In the genomic region with DNA sequence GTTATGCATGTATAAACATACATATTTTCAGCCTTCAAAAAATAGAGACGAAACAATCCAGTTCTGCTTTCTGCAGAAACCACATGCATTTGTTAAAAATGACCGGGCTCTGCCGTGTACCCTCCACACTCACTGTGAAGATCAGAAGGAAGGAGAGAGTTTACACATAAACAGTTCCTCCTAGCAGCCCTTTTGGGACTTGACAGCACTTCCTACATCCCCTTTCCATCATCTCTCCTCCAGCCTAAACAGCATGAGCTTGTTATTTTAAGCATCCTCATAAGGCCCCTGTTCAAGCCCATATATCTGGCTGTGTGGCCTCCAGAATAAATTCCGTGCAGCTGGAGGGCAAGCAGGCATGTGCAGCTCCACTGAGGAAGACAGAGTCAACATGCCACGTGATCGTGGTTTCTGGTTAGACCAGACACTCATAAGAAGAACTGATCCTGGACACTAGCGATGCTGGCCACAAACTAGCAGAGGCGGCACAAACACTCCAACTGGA, we compare ENCODE assay signal across 9 cellular contexts. TPM values are rescaled to one million over a fixed set of nuclear protein-coding genes. Genes with fewer than 3 reads are reported as not detected.
A peak's percentile ranks its signal among the peaks of the same experiment; 100 is the strongest.
DNase-seq lines count a peak whose midpoint lies in the region; ATAC-seq, FAIRE-seq and TF ChIP-seq lines count a peak whose summit lies in the region.
"Had no signal": no experiment of that assay in that cellular context is flagged by ENCODE, and none has a peak within 500 bp of the region (broad histone marks: within the 10 kb centered on the region; RNA-seq: fewer than 3 reads in every experiment).

No MANE protein-coding gene starts in this region.

- DNase-seq in KBM-7 (peak; percentile 3), memory B cell (ENCODE audit: low spot score in 2 of 2) (peak; percentile 26 to 58), kidney (no peak), NCI-H226 (no peak)
- DNase-seq in activated T-cell treated with anti-CD3 and anti-CD28 coated beads, Interleukin-2, amount 50 U/mL, for 4 hours: no peak
- no peak for DNase-seq in effector CD4-positive, alpha-beta T cell

- H3K27ac ChIP-seq in kidney (ENCODE audit: low read depth in 2 of 2, low read length in 2 of 2): no peak overlapping the region

- peak; percentile 74 for ATAC-seq in GM18517 (IDR thresholded peaks at IDR 0.05; ENCODE audit: unreplicated experiment)
- peak; percentile 85 for ATAC-seq in GM21717 (IDR thresholded peaks at IDR 0.05; ENCODE audit: unreplicated experiment)
- ATAC-seq in memory B cell (ENCODE audit: low read depth): peak; percentile 89
- ATAC-seq in activated T-cell treated with anti-CD3 and anti-CD28 coated beads, Interleukin-2, amount 50 U/mL, for 4 hours: no peak

- no peak overlapping the region for H3K9ac ChIP-seq in kidney (ENCODE audit: low read length in 2 of 2)

- H3K4me1 Mint-ChIP-seq in memory B cell: peaks cover 58% of the 10 kb centered on the region
- peaks cover 26% of the 10 kb centered on the region for H3K4me1 Mint-ChIP-seq in activated T-cell treated with anti-CD3 and anti-CD28 coated beads, Interleukin-2, amount 50 U/mL, for 4 hours (ENCODE audit: low read depth)

- intact Hi-C loops in kidney (cut with DNase I): no loop called here

- no peaks in the 10 kb centered on the region for H3K36me3 ChIP-seq in kidney (ENCODE audit: control insufficient read depth in 1 of 2, insufficient read depth in 2 of 2, low read length in 2 of 2)

- peaks cover 0 to 4% of the 10 kb centered on the region in 2 donors for H3K4me1 ChIP-seq in kidney (ENCODE audit: control insufficient read depth in 1 of 2, insufficient read depth in 1 of 2, low read depth in 1 of 2, low read length in 2 of 2)

- peak overlapping the region; percentile 80 for H3K27ac Mint-ChIP-seq in memory B cell
- H3K27ac Mint-ChIP-seq: activated naive CD4-positive, alpha-beta T cell treated with anti-CD3 and anti-CD28 coated beads, Interleukin-2, amount 50 U/mL, for 72 hours had no signal

- H3K9me3 Mint-ChIP-seq in memory B cell: no peaks in the 10 kb centered on the region
- no peaks in the 10 kb centered on the region for H3K9me3 Mint-ChIP-seq in activated T-cell treated with anti-CD3 and anti-CD28 coated beads, Interleukin-2, amount 50 U/mL, for 4 hours
- H3K9me3 Mint-ChIP-seq: activated naive CD4-positive, alpha-beta T cell treated with anti-CD3 and anti-CD28 coated beads, Interleukin-2, amount 50 U/mL, for 72 hours had no signal

- H3K36me3 Mint-ChIP-seq in memory B cell: peaks cover 58% of the 10 kb centered on the region
- peaks cover 34% of the 10 kb centered on the region for H3K36me3 Mint-ChIP-seq in activated T-cell treated with anti-CD3 and anti-CD28 coated beads, Interleukin-2, amount 50 U/mL, for 4 hours (ENCODE audit: insufficient read depth)

- no peaks in the 10 kb centered on the region for H3K9me3 ChIP-seq in kidney (ENCODE audit: control insufficient read depth in 1 of 2, low read length in 2 of 2)

- peak overlapping the region; percentile 16 for H3K4me3 Mint-ChIP-seq in memory B cell
- H3K4me3 Mint-ChIP-seq in activated T-cell treated with anti-CD3 and anti-CD28 coated beads, Interleukin-2, amount 50 U/mL, for 4 hours: no peak overlapping the region

- no peak for TF ChIP-seq CTCF in kidney (IDR thresholded peaks at IDR 0.05; ENCODE audit: borderline replicate concordance, extremely low read depth, insufficient read depth)

- in situ Hi-C loops in KBM-7 (cut with MboI; ENCODE audit: low pct_unique_long_range_greater_than_20kb, low sequenced_read_pairs): no loop called here

- FAIRE-seq in kidney (lab: Jason Lieb, UNC): no peak

- H3K4me3 ChIP-seq in kidney (ENCODE audit: low read length in 2 of 2): no peak overlapping the region

- no peaks in the 10 kb centered on the region for H3K27me3 Mint-ChIP-seq in memory B cell
- no peaks in the 10 kb centered on the region for H3K27me3 Mint-ChIP-seq in activated T-cell treated with anti-CD3 and anti-CD28 coated beads, Interleukin-2, amount 50 U/mL, for 4 hours (ENCODE audit: low read depth)

RNA-seq across cellular contexts. Expression of a gene that starts 42.2 kb away (rescaled TPM):
- not detected for total RNA-seq in kidney
- polyA plus RNA-seq in kidney (ENCODE audit: insufficient read depth, low read depth, low replicate concordance): not detected
- total RNA-seq in activated T-cell treated with anti-CD3 and anti-CD28 coated beads, Interleukin-2, amount 50 U/mL, for 4 hours: 1 to 10 TPM; 3.7 to 5.0 (median 3.8) TPM

Comparison
In these comparisons a context has a peak if more than half of its experiments do, and no peak if none do; other contexts are left out.
1. ATAC-seq: peak in GM18517 (single experiment), GM21717 (single experiment) and memory B cell (single experiment); none in activated T-cell treated with anti-CD3 and anti-CD28 coated beads, Interleukin-2, amount 50 U/mL, for 4 hours (0 of 2).
2. DNase-seq: peak in KBM-7 (single experiment) and memory B cell (2 of 2); none in kidney (single experiment), activated T-cell treated with anti-CD3 and anti-CD28 coated beads, Interleukin-2, amount 50 U/mL, for 4 hours (single experiment), NCI-H226 (single experiment) and effector CD4-positive, alpha-beta T cell (single experiment).